In the genomic region with DNA sequence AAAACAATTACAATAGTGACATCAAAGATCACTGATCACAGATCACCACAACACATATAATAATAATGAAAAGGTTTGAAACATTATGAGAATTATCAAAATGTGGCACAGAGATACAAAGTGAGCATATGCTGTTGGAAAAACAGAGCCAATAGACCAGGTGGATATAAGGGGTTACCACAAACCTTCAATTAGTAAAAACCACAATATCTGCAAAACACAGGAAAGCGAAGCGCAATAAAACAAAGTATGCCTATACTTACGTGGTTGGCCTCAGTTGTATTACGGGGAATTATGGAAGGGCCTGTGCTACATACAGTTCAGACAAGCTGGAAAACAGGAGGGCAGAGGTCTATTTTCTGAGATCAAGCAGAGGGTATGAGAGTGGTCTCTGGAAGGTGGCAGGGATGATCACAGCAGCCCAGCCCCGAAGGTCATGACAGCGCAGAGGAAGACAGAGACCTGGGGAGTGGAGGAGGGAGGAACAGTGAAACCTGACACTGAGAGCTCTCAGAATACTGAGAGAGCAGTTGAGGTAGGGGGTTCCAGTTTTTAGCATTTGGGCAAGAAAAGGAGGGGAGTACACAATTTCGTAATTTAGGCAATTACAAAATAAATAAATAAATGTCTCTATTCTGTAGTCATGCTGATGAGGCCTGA, we compare ENCODE assay signal across 21 cellular contexts. TPM values are rescaled to one million over a fixed set of nuclear protein-coding genes. Genes with fewer than 3 reads are reported as not detected.
DNase-seq lines count a peak whose midpoint lies in the region; ATAC-seq and TF ChIP-seq lines count a peak whose summit lies in the region.
"Had no signal": no experiment of that assay in that cellular context is flagged by ENCODE, and none has a peak within 500 bp of the region (broad histone marks: within the 10 kb centered on the region; RNA-seq: fewer than 3 reads in every experiment).

No MANE protein-coding gene starts in this region.

- H3K27ac Mint-ChIP-seq in activated T-cell treated with anti-CD3 and anti-CD28 coated beads, Interleukin-2, amount 50 U/mL, for 24 hours, result peak overlapping the region; percentile 88
- no peak overlapping the region for H3K27ac Mint-ChIP-seq in T-helper 1 cell treated with Interleukin-12 subunit alpha and Interleukin-12 subunit beta and Interleukin-4 antibody, amounts not matched to agents 30 μg/mL and 1 μg/mL, for 36 hours
- H3K27ac Mint-ChIP-seq in nephron progenitor cell, result peak overlapping the region; percentile 73

- no peaks in the 10 kb centered on the region for H3K27me3 Mint-ChIP-seq in activated T-cell treated with anti-CD3 and anti-CD28 coated beads, Interleukin-2, amount 50 U/mL, for 24 hours
- no peaks in the 10 kb centered on the region for H3K27me3 Mint-ChIP-seq in T-helper 1 cell treated with Interleukin-12 subunit alpha and Interleukin-12 subunit beta and Interleukin-4 antibody, amounts not matched to agents 30 μg/mL and 1 μg/mL, for 36 hours (ENCODE audit: low read depth)
- no peaks in the 10 kb centered on the region for H3K27me3 Mint-ChIP-seq in nephron progenitor cell (ENCODE audit: low read depth, poor library complexity)
- H3K27me3 Mint-ChIP-seq: IgD-negative memory B cell had no signal

- no peaks in the 10 kb centered on the region for H3K4me1 ChIP-seq in effector memory CD4-positive, alpha-beta T cell (ENCODE audit: control insufficient read depth, insufficient read depth, low read length, poor library complexity, severe bottlenecking)
- no peaks in the 10 kb centered on the region for H3K4me1 ChIP-seq in BE2C
- H3K4me1 ChIP-seq: ascending aorta, esophagus muscularis mucosa, gastroesophageal sphincter, lower lobe of right lung had no signal

- H3K9me3 ChIP-seq in effector memory CD4-positive, alpha-beta T cell (ENCODE audit: control insufficient read depth, low read length), result no peaks in the 10 kb centered on the region
- H3K9me3 ChIP-seq in BE2C, result no peaks in the 10 kb centered on the region
- H3K9me3 ChIP-seq: ascending aorta, esophagus muscularis mucosa, gastroesophageal sphincter, lower lobe of right lung had no signal

- no peak for TF ChIP-seq CTCF in nephron progenitor cell (IDR thresholded peaks at IDR 0.05)
- no peak for TF ChIP-seq CTCF in BE2C (IDR thresholded peaks at IDR 0.05; ENCODE audit: low read depth, low read length)

- no peak for DNase-seq in activated T-cell treated with anti-CD3 and anti-CD28 coated beads, Interleukin-2, amount 50 U/mL, for 24 hours
- no peak for DNase-seq in activated T-cell treated with anti-CD3 and anti-CD28 coated beads, Interleukin-2, amount 50 U/mL, for 1 hour
- DNase-seq in effector memory CD4-positive, alpha-beta T cell, result no peak
- peak; percentile 15 for DNase-seq in nephron progenitor cell
- no peak for DNase-seq in GOT3 (lab: John Stamatoyannopoulos, UW)
- no peak for DNase-seq in BE2C
- DNase-seq: cerebellar nuclear complex; lower lobe of right lung; NCI-H1694; NCI-H226; NK-92 treated with Interleukin-12 subunit alpha and Interleukin-12 subunit beta, amount 100 ng/mL, for 24 hours; right cardiac atrium had no signal

- H3K4me3 Mint-ChIP-seq in activated T-cell treated with anti-CD3 and anti-CD28 coated beads, Interleukin-2, amount 50 U/mL, for 24 hours, result peak overlapping the region; percentile 61
- peak overlapping the region; percentile 77 for H3K4me3 Mint-ChIP-seq in T-helper 1 cell treated with Interleukin-12 subunit alpha and Interleukin-12 subunit beta and Interleukin-4 antibody, amounts not matched to agents 30 μg/mL and 1 μg/mL, for 36 hours
- H3K4me3 Mint-ChIP-seq in nephron progenitor cell, result peak overlapping the region; percentile 5

- H3K36me3 ChIP-seq in effector memory CD4-positive, alpha-beta T cell (ENCODE audit: control insufficient read depth, insufficient read depth, low read length), result no peaks in the 10 kb centered on the region
- no peaks in the 10 kb centered on the region for H3K36me3 ChIP-seq in BE2C
- H3K36me3 ChIP-seq: ascending aorta, esophagus muscularis mucosa, gastroesophageal sphincter, lower lobe of right lung had no signal

- no peak for ATAC-seq in GM21381 (IDR thresholded peaks at IDR 0.05; ENCODE audit: unreplicated experiment)
- ATAC-seq: gastroesophageal sphincter, GM12878, right cardiac atrium had no signal

- no peak overlapping the region for H3K27ac ChIP-seq in effector memory CD4-positive, alpha-beta T cell (ENCODE audit: insufficient read depth, low read length, poor library complexity, severe bottlenecking)
- H3K27ac ChIP-seq: ascending aorta, C4-2B, esophagus muscularis mucosa, gastroesophageal sphincter, HL-60, lower lobe of right lung had no signal

- peaks cover 45% of the 10 kb centered on the region for H3K4me1 Mint-ChIP-seq in activated T-cell treated with anti-CD3 and anti-CD28 coated beads, Interleukin-2, amount 50 U/mL, for 24 hours (ENCODE audit: low read depth)
- H3K4me1 Mint-ChIP-seq in T-helper 1 cell treated with Interleukin-12 subunit alpha and Interleukin-12 subunit beta and Interleukin-4 antibody, amounts not matched to agents 30 μg/mL and 1 μg/mL, for 36 hours (ENCODE audit: low read depth), result peaks cover 45% of the 10 kb centered on the region
- peaks cover 23% of the 10 kb centered on the region for H3K4me1 Mint-ChIP-seq in nephron progenitor cell

- H3K27me3 ChIP-seq in effector memory CD4-positive, alpha-beta T cell (replicated peaks; ENCODE audit: control insufficient read depth, insufficient read depth, low read length, poor library complexity, severe bottlenecking), result no peaks in the 10 kb centered on the region
- H3K27me3 ChIP-seq in BE2C, result no peaks in the 10 kb centered on the region
- H3K27me3 ChIP-seq: ascending aorta, esophagus muscularis mucosa, gastroesophageal sphincter had no signal

- peak overlapping the region; percentile 20 for H3K4me3 ChIP-seq in effector memory CD4-positive, alpha-beta T cell (ENCODE audit: insufficient read depth, low read depth, low read length, poor library complexity, severe bottlenecking)
- no peak overlapping the region for H3K4me3 ChIP-seq in BE2C (ENCODE audit: low read depth, low read length)
- H3K4me3 ChIP-seq: ascending aorta, esophagus muscularis mucosa, gastroesophageal sphincter, GM12878, lower lobe of right lung had no signal

- no peaks in the 10 kb centered on the region for H3K9me3 Mint-ChIP-seq in activated T-cell treated with anti-CD3 and anti-CD28 coated beads, Interleukin-2, amount 50 U/mL, for 24 hours
- peaks cover 5% of the 10 kb centered on the region for H3K9me3 Mint-ChIP-seq in T-helper 1 cell treated with Interleukin-12 subunit alpha and Interleukin-12 subunit beta and Interleukin-4 antibody, amounts not matched to agents 30 μg/mL and 1 μg/mL, for 36 hours
- peaks cover 3% of the 10 kb centered on the region for H3K9me3 Mint-ChIP-seq in nephron progenitor cell

- H3K36me3 Mint-ChIP-seq in activated T-cell treated with anti-CD3 and anti-CD28 coated beads, Interleukin-2, amount 50 U/mL, for 24 hours (ENCODE audit: low read depth), result no peaks in the 10 kb centered on the region
- H3K36me3 Mint-ChIP-seq in T-helper 1 cell treated with Interleukin-12 subunit alpha and Interleukin-12 subunit beta and Interleukin-4 antibody, amounts not matched to agents 30 μg/mL and 1 μg/mL, for 36 hours (ENCODE audit: low read depth), result peaks cover 13% of the 10 kb centered on the region
- no peaks in the 10 kb centered on the region for H3K36me3 Mint-ChIP-seq in nephron progenitor cell (ENCODE audit: low read depth)

RNA-seq across cellular contexts. Expression of a gene that starts 41.3 kb away (rescaled TPM):
- not detected for polyA plus RNA-seq in BE2C (2012; ENCODE audit: insufficient read depth, insufficient read length, low read depth)
- polyA plus RNA-seq: IgD-negative memory B cell, right cardiac atrium had no signal

Comparison
In these comparisons a context has a peak if more than half of its experiments do, and no peak if none do; other contexts are left out.
1. H3K4me3 Mint-ChIP-seq: peak in every context shown above with its lines; median percentile 77 in T-helper 1 cell treated with Interleukin-12 subunit alpha and Interleukin-12 subunit beta and Interleukin-4 antibody, amounts not matched to agents 30 μg/mL and 1 μg/mL, for 36 hours; 61 in activated T-cell treated with anti-CD3 and anti-CD28 coated beads, Interleukin-2, amount 50 U/mL, for 24 hours; 5 in nephron progenitor cell.